In genomic region chr6:149863846-149864577, GRCh38 we compare ENCODE assay signal across 8 cellular contexts. TPM values are rescaled to one million over a fixed set of nuclear protein-coding genes. Genes with fewer than 3 reads are reported as not detected.
DNase-seq lines count a peak whose midpoint lies in the region; ATAC-seq and TF ChIP-seq lines count a peak whose summit lies in the region.

TSS of gene LRP11 (minus strand) at chr6:149864359. CDS start at chr6:149864020, 339 bp downstream.

- WGBS in ectodermal cell, 2 experiments = 0 to 1% methylated on average over 95 of the region's 95 CpGs

- ATAC-seq in GM19395 (IDR thresholded peaks at IDR 0.05; ENCODE audit: unreplicated experiment) = peak; percentile 89
- ATAC-seq in HG03558 (IDR thresholded peaks at IDR 0.05; ENCODE audit: extremely low read depth, unreplicated experiment) = peak; percentile 61
- peak; percentile 96 for ATAC-seq in lower lobe of right lung

- H3K9ac ChIP-seq in BLaER1 = peak within 1 kb of the TSS; percentile 74

- H3K4me1 ChIP-seq in BLaER1 (peaks cover 28% of the 10 kb centered on the region), ectodermal cell (ENCODE audit: control insufficient read depth, insufficient read depth, low read length) (no peaks in the 10 kb centered on the region), lower lobe of right lung (peaks cover 33% of the 10 kb centered on the region)

- DNase-seq in NCI-H748 treated with DMSO at 0.1 percent for 48 hours (lab: John Stamatoyannopoulos, UW) = peak; percentile 67
- peak; percentile 26 to 70 for DNase-seq in activated CD8-positive, alpha-beta memory T cell treated with anti-CD3 and anti-CD28 coated beads for 1 hour (ENCODE audit: extremely low read depth in 1 of 2, low read depth in 1 of 2)
- peak; percentile 89 for DNase-seq in lower lobe of right lung
- peak; percentile 45 to 77 (median 61) for DNase-seq in stimulated activated CD4-positive, alpha-beta T cell treated with anti-CD3 and anti-CD28 coated beads, TNF-alpha, amount 100 ng/mL, for 1 hour (ENCODE audit: low read depth in 3 of 3, low spot score in 1 of 3)

- intact Hi-C loops in lower lobe of right lung (cut with DNase I) = no loop called here

- no peaks in the 10 kb centered on the region for H3K27me3 ChIP-seq in BLaER1
- peaks cover 37% of the 10 kb centered on the region for H3K27me3 ChIP-seq in ectodermal cell (ENCODE audit: control insufficient read depth, insufficient read depth, low read length, poor library complexity, severe bottlenecking)
- no peaks in the 10 kb centered on the region for H3K27me3 ChIP-seq in lower lobe of right lung (ENCODE audit: low read depth)

- no peaks in the 10 kb centered on the region for H3K36me3 ChIP-seq in BLaER1
- H3K36me3 ChIP-seq in ectodermal cell (ENCODE audit: control insufficient read depth, insufficient read depth, low read length) = no peaks in the 10 kb centered on the region
- H3K36me3 ChIP-seq in lower lobe of right lung = no peaks in the 10 kb centered on the region

- H3K27ac ChIP-seq in BLaER1 = peak within 1 kb of the TSS; percentile 71
- H3K27ac ChIP-seq in ectodermal cell (ENCODE audit: insufficient read depth, low read depth, low read length, poor library complexity, severe bottlenecking) = no peak within 1 kb of the TSS
- peak within 1 kb of the TSS; percentile 91 for H3K27ac ChIP-seq in lower lobe of right lung

- peaks cover 22% of the 10 kb centered on the region; the same call in 1 of the 2 replicates for H4K20me1 ChIP-seq in BLaER1

- no peak for TF ChIP-seq CTCF in lower lobe of right lung (IDR thresholded peaks at IDR 0.05)

- H3K4me3 ChIP-seq in BLaER1 = peak within 1 kb of the TSS; percentile 85
- H3K4me3 ChIP-seq in ectodermal cell (ENCODE audit: insufficient read depth, low read depth, low read length) = peak within 1 kb of the TSS; percentile 53
- peak within 1 kb of the TSS; percentile 75 for H3K4me3 ChIP-seq in lower lobe of right lung

- H3K9me3 ChIP-seq in BLaER1 (no peaks in the 10 kb centered on the region), ectodermal cell (ENCODE audit: control insufficient read depth, low read length) (no peaks in the 10 kb centered on the region), lower lobe of right lung (no peaks in the 10 kb centered on the region)

- peak within 1 kb of the TSS; percentile 92 for H3K4me2 ChIP-seq in BLaER1

RNA-seq across cellular contexts. Expression of gene LRP11, which starts in this region (rescaled TPM):
- polyA plus RNA-seq in ectodermal cell (2013, experiment 1 of 4) = 2.6 TPM
- 2.3 TPM for polyA plus RNA-seq in ectodermal cell (2013, experiment 2 of 4)
- polyA plus RNA-seq in ectodermal cell (2013, experiment 3 of 4) = 4.2 TPM
- polyA plus RNA-seq in ectodermal cell (2013, experiment 4 of 4) = 4.2 TPM
- total RNA-seq in lower lobe of right lung = 38.3 TPM
